Comparison of ENCODE assay signal across 10 cellular contexts in genomic region chr5:146466521-146467349, GRCh38. TPM values are rescaled to one million over a fixed set of nuclear protein-coding genes. Genes with fewer than 3 reads are reported as not detected.
A peak's percentile ranks its signal among the peaks of the same experiment; 100 is the strongest.
DNase-seq lines count a peak whose midpoint lies in the region; ATAC-seq, FAIRE-seq and TF ChIP-seq lines count a peak whose summit lies in the region.
"Had no signal": no experiment of that assay in that cellular context is flagged by ENCODE, and none has a peak within 500 bp of the region (broad histone marks: within the 10 kb centered on the region; RNA-seq: fewer than 3 reads in every experiment).

No MANE protein-coding gene starts in this region.

- no peaks in the 10 kb centered on the region for H3K4me1 ChIP-seq in HCT116 (ENCODE audit: control insufficient read depth in 1 of 2, insufficient read depth in 2 of 2, low read length in 2 of 2)
- H3K4me1 ChIP-seq in astrocyte (ENCODE audit: insufficient read depth, low read length): no peaks in the 10 kb centered on the region
- no peaks in the 10 kb centered on the region for H3K4me1 ChIP-seq in testis

- RAD21 ChIA-PET in HCT116 (lab: Charles Lee; ENCODE audit: low non-redundant PET in 1 of 2, low total read pairs in 2 of 2, uncharacterized antibody in 2 of 2, unreplicated experiment in 2 of 2): no interaction called here

- H3K4me2 ChIP-seq in HCT116 (ENCODE audit: low read length): no peak overlapping the region
- H3K4me2 ChIP-seq in astrocyte (ENCODE audit: low read length): no peak overlapping the region

- H3K4me1 Mint-ChIP-seq in astrocyte (ENCODE audit: low read depth, unreplicated experiment): peaks cover 6% of the 10 kb centered on the region

- POLR2A ChIA-PET in HCT116 (lab: Charles Lee): no interaction called here

- no peak overlapping the region for H3K27ac Mint-ChIP-seq in astrocyte (ENCODE audit: unreplicated experiment)

- peaks cover 52% of the 10 kb centered on the region; the same call in 1 of the 2 replicates for H4K20me1 ChIP-seq in HCT116 (ENCODE audit: insufficient read depth)
- peaks cover 29% of the 10 kb centered on the region for H4K20me1 ChIP-seq in astrocyte (ENCODE audit: insufficient read depth, low read length)

- H3K9me2 ChIP-seq in HCT116 (ENCODE audit: insufficient read depth): no peaks in the 10 kb centered on the region

- H3K27ac ChIP-seq in HCT116 (ENCODE audit: low read depth, low read length): no peak overlapping the region
- no peak overlapping the region for H3K27ac ChIP-seq in astrocyte (ENCODE audit: low read depth, low read length)
- H3K27ac ChIP-seq in testis: no peak overlapping the region
- H3K27ac ChIP-seq: adrenal gland had no signal

- intact Hi-C loops in HCT116 (cut with micrococcal nuclease): loop anchor here (10.0 kb wide), 1 partner anchor 498 kb away; no protein-coding TSS in a partner anchor
- intact Hi-C loops in left colon (cut with DNase I, micrococcal nuclease): no loop called here
- intact Hi-C loops in testis (cut with DNase I; ENCODE audit: low total_unique reads): no loop called here

- H3K36me3 Mint-ChIP-seq in astrocyte (ENCODE audit: low read depth, unreplicated experiment): peaks cover 15% of the 10 kb centered on the region

- no peak for FAIRE-seq in astrocyte (lab: Jason Lieb, UNC)

- H3K36me3 ChIP-seq in HCT116 (ENCODE audit: control insufficient read depth in 1 of 2, insufficient read depth in 2 of 2, low read length in 2 of 2) (peaks cover 51 to 56% of the 10 kb centered on the region in 2 experiments), astrocyte (ENCODE audit: insufficient read depth, low read length) (peaks cover 41% of the 10 kb centered on the region), testis (ENCODE audit: low read depth, missing control alignments) (no peaks in the 10 kb centered on the region)

- BruUV-seq in HCT116 (replicated peaks; lab: Mats Ljungman, UMichigan): no TSS peak

- ATAC-seq in HCT116 (peak; percentile 55; the same call in 1 of the 2 replicates), left colon (peak; percentile 38), HG02678 (IDR thresholded peaks at IDR 0.05; ENCODE audit: unreplicated experiment) (no peak)
- ATAC-seq: stimulated activated naive CD8-positive, alpha-beta T cell treated with anti-CD3 and anti-CD28 coated beads, Interleukin-15, amount 100 ng/mL, for 72 hours had no signal

- H3K9me3 ChIP-seq in HCT116 (ENCODE audit: control insufficient read depth in 1 of 2, insufficient read depth in 1 of 2, low read depth in 1 of 2, low read length in 2 of 2): no peaks in the 10 kb centered on the region
- no peaks in the 10 kb centered on the region for H3K9me3 ChIP-seq in astrocyte (ENCODE audit: insufficient read depth, low read depth, low read length)
- no peaks in the 10 kb centered on the region for H3K9me3 ChIP-seq in testis
- H3K9me3 ChIP-seq: adrenal gland had no signal

- TF ChIP-seq CTCF in AG09309 (IDR thresholded peaks at IDR 0.05; ENCODE audit: control insufficient read depth, insufficient read depth, low read depth, low read length, missing control alignments): peak; percentile 42
- peak in 2 of 3 experiments; percentile 46 to 52; a peak in 4 of 6 replicates for TF ChIP-seq CTCF in HCT116 (IDR thresholded peaks at IDR 0.05 in 2 of 3, conservative IDR thresholded peaks at IDR 0.05 in 1 of 3; ENCODE audit: borderline replicate concordance in 1 of 3, insufficient read depth in 1 of 3, low read depth in 2 of 3, low read length in 2 of 3)
- peak; percentile 45 for TF ChIP-seq CTCF in astrocyte (IDR thresholded peaks at IDR 0.05; ENCODE audit: insufficient read depth, low read depth, low read length)
- peak in 1 of 3 experiments; percentile 44 for TF ChIP-seq CTCF in testis (IDR thresholded peaks at IDR 0.05)

- CTCF ChIA-PET in HCT116 (lab: Charles Lee): interaction anchor here (0.7 to 1.8 kb wide), 4 partner anchors 12 to 67 kb away, joined by 3 to 7 read pairs (median 4); no protein-coding TSS in a partner anchor

- no peak overlapping the region for H3K9ac ChIP-seq in HCT116 (ENCODE audit: low read length)
- H3K9ac ChIP-seq in astrocyte (ENCODE audit: low read length): no peak overlapping the region

- no peak overlapping the region for H2AFZ ChIP-seq in HCT116 (ENCODE audit: low read depth, low read length, poor library complexity, severe bottlenecking)
- no peak overlapping the region for H2AFZ ChIP-seq in astrocyte (ENCODE audit: low read depth, low read length)

- no peaks in the 10 kb centered on the region for H3K9me3 Mint-ChIP-seq in astrocyte (ENCODE audit: unreplicated experiment)
- H3K9me3 Mint-ChIP-seq: stimulated activated naive CD8-positive, alpha-beta T cell treated with anti-CD3 and anti-CD28 coated beads, Interleukin-15, amount 100 ng/mL, for 72 hours had no signal

- TF ChIP-seq RAD21 in HCT116 (IDR thresholded peaks at IDR 0.05; ENCODE audit: low read depth): 0 out of 2 replicates have a peak, but pooled peaks have one; percentile 3

- H3K79me2 ChIP-seq in HCT116 (ENCODE audit: insufficient read depth, low read length): peaks cover 98% of the 10 kb centered on the region
- peaks cover 72% of the 10 kb centered on the region for H3K79me2 ChIP-seq in astrocyte (ENCODE audit: insufficient read depth, low read length)

- TF ChIP-seq POLR2A in HCT116 (IDR thresholded peaks at IDR 0.05; ENCODE audit: borderline replicate concordance, extremely low read depth, insufficient read depth, insufficient read length) (no peak), testis (IDR thresholded peaks at IDR 0.05) (no peak)

- H3K4me3 Mint-ChIP-seq in astrocyte (ENCODE audit: unreplicated experiment): no peak overlapping the region

- DNase-seq in AG09309 (ENCODE audit: low read depth) (no peak), HCT116 (ENCODE audit: low read depth, low spot score) (no peak), astrocyte (ENCODE audit: low read depth) (peak; percentile 16), left colon (no peak), T-helper 9 cell (no peak), testis (no peak)
- no peak for DNase-seq in NK-92 treated with Interleukin-12 subunit alpha and Interleukin-12 subunit beta, amount 100 ng/mL, for 24 hours (lab: John Stamatoyannopoulos, UW)
- DNase-seq: adrenal gland; stimulated activated naive CD8-positive, alpha-beta T cell treated with anti-CD3 and anti-CD28 coated beads, Interleukin-15, amount 100 ng/mL, for 72 hours had no signal

- WGBS in testis, 2 donors: 51 to 56% methylated on average over 3 of the region's 3 CpGs

- H3K27me3 Mint-ChIP-seq in astrocyte (ENCODE audit: low read depth, unreplicated experiment): no peaks in the 10 kb centered on the region
- H3K27me3 Mint-ChIP-seq: stimulated activated naive CD8-positive, alpha-beta T cell treated with anti-CD3 and anti-CD28 coated beads, Interleukin-15, amount 100 ng/mL, for 72 hours had no signal

- H3K27me3 ChIP-seq in HCT116 (ENCODE audit: insufficient read depth, low read length) (no peaks in the 10 kb centered on the region), astrocyte (ENCODE audit: insufficient read depth, low read length) (no peaks in the 10 kb centered on the region), testis (no peaks in the 10 kb centered on the region)
- H3K27me3 ChIP-seq: adrenal gland had no signal

- H3K4me3 ChIP-seq in AG09309 (ENCODE audit: control insufficient read depth, low read depth, low read length) (no peak overlapping the region), HCT116 (replicated peaks in 1 of 2; ENCODE audit: low read depth in 1 of 2, low read length in 2 of 2) (no peak overlapping the region), astrocyte (ENCODE audit: insufficient read depth, low read depth, low read length) (no peak overlapping the region), testis (no peak overlapping the region)
- H3K4me3 ChIP-seq: adrenal gland had no signal

TF ChIP-seq in HCT116, 20 proteins besides CTCF, POLR2A, EP300 and RAD21:
- TF ChIP-seq ELF1 (IDR thresholded peaks at IDR 0.05; ENCODE audit: borderline replicate concordance, low read depth): no peak

RNA-seq across cellular contexts. Expression of gene TCERG1, which starts 19.6 kb away (rescaled TPM):
- total RNA-seq in HCT116 (2021; ENCODE audit: unreplicated experiment) (83.5 TPM), astrocyte (53.1 and 66.0 TPM in 2 replicates), left colon (10 to 100 TPM; 46.0 to 54.1 TPM), testis (100 to 1,000 TPM; 122 to 134 TPM)
- 32.1 and 37.9 TPM in 2 replicates for polyA plus RNA-seq in HCT116 (2012)
- polyA plus RNA-seq in testis (ENCODE audit: insufficient read depth, low read depth, low replicate concordance): 43.0 TPM

RNA-seq across cellular contexts. Expression of gene GPR151, which starts 49.3 kb away (rescaled TPM):
- not detected for total RNA-seq in HCT116 (2021; ENCODE audit: unreplicated experiment)
- not detected in 2 replicates for polyA plus RNA-seq in HCT116 (2012)
- total RNA-seq in astrocyte: not detected in 2 replicates
- not detected for total RNA-seq in left colon
- total RNA-seq in testis: not detected
- polyA plus RNA-seq in testis (ENCODE audit: insufficient read depth, low read depth, low replicate concordance): not detected
- total RNA-seq: adrenal gland had no signal
- polyA plus RNA-seq: adrenal gland had no signal
